ENCODE assay signal across 1 cellular context in genomic region chr2:201130524-201131186, GRCh38.
A peak's percentile ranks its signal among the peaks of the same experiment; 100 is the strongest.
TF ChIP-seq lines count a peak whose summit lies in the region.

No MANE protein-coding gene starts in this region.

TF ChIP-seq in K562, 482 proteins besides CTCF, POLR2A, EP300 and RAD21 (continued from another document and continues in another):
- TF ChIP-seq ARID3B (CRISPR knock-in tag; IDR thresholded peaks at IDR 0.05; ENCODE audit: borderline replicate concordance), result no peak
- TF ChIP-seq ZNF57 (CRISPR knock-in tag; IDR thresholded peaks at IDR 0.05), result no peak
- TF ChIP-seq THRAP3 (IDR thresholded peaks at IDR 0.05; ENCODE audit: borderline replicate concordance), result no peak
- TF ChIP-seq CTBP1 (IDR thresholded peaks at IDR 0.05; ENCODE audit: borderline replicate concordance), result peak; percentile 24; the same call in 1 of the 2 replicates
- TF ChIP-seq ZNF551 (CRISPR knock-in tag; IDR thresholded peaks at IDR 0.05), result no peak
- TF ChIP-seq HDGF (IDR thresholded peaks at IDR 0.05), result 0 out of 2 replicates have a peak, but pooled peaks have one; percentile 41
- no peak for TF ChIP-seq ZBTB11 (CRISPR knock-in tag; IDR thresholded peaks at IDR 0.05)
- TF ChIP-seq TRIM25 (IDR thresholded peaks at IDR 0.05; ENCODE audit: borderline replicate concordance), result no peak
- peak; percentile 40; the same call in 1 of the 2 replicates for TF ChIP-seq TAL1 (IDR thresholded peaks at IDR 0.05)
- TF ChIP-seq POLR2AphosphoS5 (IDR thresholded peaks at IDR 0.05; ENCODE audit: control insufficient read depth, insufficient read depth, low read depth, low read length), result peak; percentile 53; the same call in 1 of the 2 replicates
- no peak for TF ChIP-seq L3MBTL2 (IDR thresholded peaks at IDR 0.05)
- no peak for TF ChIP-seq ZNF174 (CRISPR knock-in tag; IDR thresholded peaks at IDR 0.05)
- TF ChIP-seq EP400 (IDR thresholded peaks at IDR 0.05), result peak; percentile 31; the same call in 1 of the 2 replicates
- no peak for TF ChIP-seq BRF1 (IDR thresholded peaks at IDR 0.05; ENCODE audit: borderline replicate concordance, extremely low read depth, insufficient read length)
- TF ChIP-seq ZNF589 (CRISPR knock-in tag; IDR thresholded peaks at IDR 0.05; ENCODE audit: low read depth), result no peak
- no peak for TF ChIP-seq BRF2 (IDR thresholded peaks at IDR 0.05; ENCODE audit: borderline replicate concordance, insufficient read depth, insufficient read length)
- TF ChIP-seq ZNF449 (CRISPR knock-in tag; IDR thresholded peaks at IDR 0.05), result no peak
- TF ChIP-seq ARNT (IDR thresholded peaks at IDR 0.05), result no peak; a peak in 1 of 4 replicates
- TF ChIP-seq ZNF696 (CRISPR knock-in tag; conservative IDR thresholded peaks at IDR 0.05), result no peak
- no peak for TF ChIP-seq GATAD2B (IDR thresholded peaks at IDR 0.05; ENCODE audit: borderline replicate concordance)
- no peak for TF ChIP-seq TAF15 (IDR thresholded peaks at IDR 0.05; ENCODE audit: low read depth, low read length)
- no peak for TF ChIP-seq SRF (CRISPR knock-in tag; IDR thresholded peaks at IDR 0.05)
- TF ChIP-seq BDP1 (IDR thresholded peaks at IDR 0.05; ENCODE audit: insufficient read depth, insufficient read length), result no peak
- no peak for TF ChIP-seq PBX2 (CRISPR knock-in tag; IDR thresholded peaks at IDR 0.05; ENCODE audit: low read depth)
- no peak for TF ChIP-seq PBX2 (tag; conservative IDR thresholded peaks at IDR 0.05; ENCODE audit: low read depth)
- no peak for TF ChIP-seq ILF3 (IDR thresholded peaks at IDR 0.05; ENCODE audit: borderline replicate concordance)
- TF ChIP-seq NR0B1 (IDR thresholded peaks at IDR 0.05; ENCODE audit: partially characterized antibody), result no peak
- TF ChIP-seq NBN (IDR thresholded peaks at IDR 0.05; ENCODE audit: low read depth), result no peak
- TF ChIP-seq ZNF507 (tag; conservative IDR thresholded peaks at IDR 0.05), result no peak
- TF ChIP-seq ZEB2 (IDR thresholded peaks at IDR 0.05), result 0 out of 2 replicates have a peak, but pooled peaks have one; percentile 48
- TF ChIP-seq ZC3H4 (CRISPR knock-in tag; IDR thresholded peaks at IDR 0.05; ENCODE audit: borderline replicate concordance), result no peak
- no peak for TF ChIP-seq PHB (CRISPR knock-in tag; IDR thresholded peaks at IDR 0.05)
- no peak for TF ChIP-seq ZNF232 (CRISPR knock-in tag; IDR thresholded peaks at IDR 0.05)
- TF ChIP-seq EHMT2 (IDR thresholded peaks at IDR 0.05), result 0 out of 2 replicates have a peak, but pooled peaks have one; percentile 13
- TF ChIP-seq ZNF584 (CRISPR knock-in tag; IDR thresholded peaks at IDR 0.05; ENCODE audit: low read depth), result no peak
- TF ChIP-seq DACH1 (IDR thresholded peaks at IDR 0.05; ENCODE audit: partially characterized antibody), result no peak
- no peak for TF ChIP-seq CHD4 (IDR thresholded peaks at IDR 0.05; ENCODE audit: insufficient read depth, insufficient replicate concordance, low read depth, low read length, poor library complexity, severe bottlenecking)
- TF ChIP-seq ZNF280B (CRISPR knock-in tag; IDR thresholded peaks at IDR 0.05), result no peak
- TF ChIP-seq ZNF143 (CRISPR knock-in tag; IDR thresholded peaks at IDR 0.05), result no peak
- no peak for TF ChIP-seq DIDO1 (tag; IDR thresholded peaks at IDR 0.05; ENCODE audit: low read depth)
- no peak for TF ChIP-seq ZNF655 (CRISPR knock-in tag; IDR thresholded peaks at IDR 0.05)
- no peak for TF ChIP-seq SP2 (IDR thresholded peaks at IDR 0.05; ENCODE audit: extremely low read depth, low read depth, low read length, poor library complexity, severe bottlenecking)
- no peak for TF ChIP-seq THRB (CRISPR knock-in tag; conservative IDR thresholded peaks at IDR 0.05)
- no peak for TF ChIP-seq MXI1 (IDR thresholded peaks at IDR 0.05; ENCODE audit: low read depth, low read length)
- peak; percentile 90 for TF ChIP-seq DPF2 (IDR thresholded peaks at IDR 0.05)
- TF ChIP-seq ZNF253 (CRISPR knock-in tag; conservative IDR thresholded peaks at IDR 0.05), result no peak
- TF ChIP-seq DLX4 (CRISPR knock-in tag; IDR thresholded peaks at IDR 0.05), result no peak
